Comparison of ENCODE assay signal across 22 cellular contexts in the genomic region with DNA sequence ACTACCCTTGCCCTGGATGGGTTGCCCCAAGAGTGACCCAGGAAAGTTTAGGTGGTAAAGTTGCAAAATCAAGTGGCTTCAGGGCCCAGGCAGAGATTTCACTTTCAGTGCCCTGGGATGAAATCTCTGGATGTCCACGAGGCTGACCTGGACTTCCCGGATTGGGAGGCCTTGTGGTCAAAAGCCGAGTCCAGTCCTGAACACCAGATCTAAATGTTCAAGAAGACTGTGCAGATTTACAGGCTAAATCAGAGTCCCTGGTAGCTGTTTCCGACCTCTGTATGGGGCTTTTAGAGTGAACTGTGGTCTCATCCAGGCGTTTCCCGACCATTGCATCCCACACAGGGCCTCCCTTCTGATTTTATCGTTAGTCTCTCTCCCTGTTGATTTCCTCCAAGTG.
DNase-seq lines count a peak whose midpoint lies in the region; ATAC-seq, FAIRE-seq and TF ChIP-seq lines count a peak whose summit lies in the region.
"Had no signal": no experiment of that assay in that cellular context is flagged by ENCODE, and none has a peak within 500 bp of the region (broad histone marks: within the 10 kb centered on the region; RNA-seq: fewer than 3 reads in every experiment).

No MANE protein-coding gene starts in this region.

- no peak for TF ChIP-seq CTCF in HEK293 (tag by site-specific recombination; IDR thresholded peaks at IDR 0.05)
- TF ChIP-seq CTCF in mammary epithelial cell (conservative IDR thresholded peaks at IDR 0.05 in 1 of 2, IDR thresholded peaks at IDR 0.05 in 1 of 2; ENCODE audit: extremely low read depth in 1 of 2, insufficient read depth in 1 of 2, low read depth in 1 of 2, low read length in 2 of 2) = no peak
- TF ChIP-seq CTCF in keratinocyte (optimal IDR thresholded peaks at IDR 0.05 in 1 of 3, IDR thresholded peaks at IDR 0.05 in 1 of 3, conservative IDR thresholded peaks at IDR 0.05 in 1 of 3; ENCODE audit: extremely low read depth in 1 of 3, insufficient read depth in 2 of 3, low read length in 3 of 3) = no peak
- TF ChIP-seq CTCF in smooth muscle cell (IDR thresholded peaks at IDR 0.05; ENCODE audit: borderline replicate concordance, insufficient read depth, poor library complexity, severe bottlenecking) = no peak

- H3K9ac ChIP-seq in mammary epithelial cell (ENCODE audit: insufficient read depth, low read length) (no peak overlapping the region), keratinocyte (ENCODE audit: control insufficient read depth, extremely low read depth, insufficient read depth, low read length) (no peak overlapping the region), smooth muscle cell (ENCODE audit: low read depth) (no peak overlapping the region)
- H3K9ac ChIP-seq: BLaER1 had no signal

- no peak overlapping the region for H3K27ac ChIP-seq in HEK293 (ENCODE audit: extremely low read depth, low read depth, low read length)
- no peak overlapping the region for H3K27ac ChIP-seq in mammary epithelial cell (ENCODE audit: insufficient read depth, low read depth, low read length)
- H3K27ac ChIP-seq in keratinocyte (ENCODE audit: control insufficient read depth, insufficient read depth, low read length) = peak overlapping the region; percentile 22
- peak overlapping the region; percentile 10 for H3K27ac ChIP-seq in smooth muscle cell (ENCODE audit: low read depth)
- H3K27ac ChIP-seq: ascending aorta, BLaER1 had no signal

- peaks cover 7% of the 10 kb centered on the region for H3K4me1 ChIP-seq in HEK293 (ENCODE audit: control insufficient read depth, insufficient read depth, low read length)
- H3K4me1 ChIP-seq in mammary epithelial cell (ENCODE audit: insufficient read depth, low read length) = peaks cover 30% of the 10 kb centered on the region
- peaks cover 20% of the 10 kb centered on the region for H3K4me1 ChIP-seq in keratinocyte (ENCODE audit: control insufficient read depth, extremely low read depth, insufficient read depth, low read length)
- H3K4me1 ChIP-seq in smooth muscle cell (ENCODE audit: low read depth) = peaks cover 13% of the 10 kb centered on the region

- H3K36me3 ChIP-seq in HEK293 (ENCODE audit: control insufficient read depth in 2 of 2, insufficient read depth in 1 of 2, low read length in 2 of 2) (no peaks in the 10 kb centered on the region), mammary epithelial cell (ENCODE audit: insufficient read depth, low read length) (no peaks in the 10 kb centered on the region), keratinocyte (ENCODE audit: control insufficient read depth in 2 of 2, extremely low read depth in 1 of 2, insufficient read depth in 2 of 2, low read length in 2 of 2) (no peaks in the 10 kb centered on the region), smooth muscle cell (ENCODE audit: low read depth) (no peaks in the 10 kb centered on the region)
- H3K36me3 ChIP-seq: ascending aorta, BLaER1, MG63, pancreas had no signal

- H4K20me1 ChIP-seq in mammary epithelial cell (ENCODE audit: insufficient read depth, low read length) (no peaks in the 10 kb centered on the region), keratinocyte (ENCODE audit: control insufficient read depth, extremely low read depth, insufficient read depth, low read length) (no peaks in the 10 kb centered on the region), smooth muscle cell (ENCODE audit: low read depth) (no peaks in the 10 kb centered on the region)
- H4K20me1 ChIP-seq: BLaER1 had no signal

- CTCF ChIA-PET in HEK293 (lab: Yijun Ruan, JAX) = interaction anchor here (0.6 to 2.6 kb wide), 8 partner anchors 10 to 953 kb away, joined by 3 to 16 read pairs (median 4); no protein-coding TSS in a partner anchor
- CTCF ChIA-PET in mammary epithelial cell (lab: Charles Lee; ENCODE audit: low non-redundant PET) = no interaction called here

- no peaks in the 10 kb centered on the region for H3K27me3 ChIP-seq in mammary epithelial cell (ENCODE audit: insufficient read depth, low read length)
- no peaks in the 10 kb centered on the region for H3K27me3 ChIP-seq in keratinocyte (ENCODE audit: control insufficient read depth, extremely low read depth, insufficient read depth, low read length)
- H3K27me3 ChIP-seq in smooth muscle cell (ENCODE audit: low read depth) = no peaks in the 10 kb centered on the region
- H3K27me3 ChIP-seq: ascending aorta, MG63 had no signal

- 98% methylated on average over 7 of the region's 7 CpGs for WGBS in mammary epithelial cell (ENCODE audit: low coverage, missing lambda C conversion rate)
- 28% methylated on average over 7 of the region's 7 CpGs for WGBS in smooth muscle cell (ENCODE audit: low lambda C conversion rate)

- H3K79me2 ChIP-seq in mammary epithelial cell (ENCODE audit: insufficient read depth, low read length) (no peaks in the 10 kb centered on the region), keratinocyte (ENCODE audit: control insufficient read depth, insufficient read depth, low read length) (no peaks in the 10 kb centered on the region), smooth muscle cell (ENCODE audit: low read depth) (no peaks in the 10 kb centered on the region)

- H3K4me3 ChIP-seq in HEK293 (ENCODE audit: low read depth, low read length) (no peak overlapping the region), mammary epithelial cell (replicated peaks in 1 of 3; ENCODE audit: insufficient read depth in 1 of 3, low read depth in 2 of 3, low read length in 3 of 3) (no peak overlapping the region), keratinocyte (ENCODE audit: control insufficient read depth in 2 of 3, extremely low read depth in 1 of 3, insufficient read depth in 2 of 3, low read depth in 1 of 3, low read length in 3 of 3) (no peak overlapping the region), smooth muscle cell (no peak overlapping the region)
- H3K4me3 ChIP-seq: ascending aorta, BLaER1, MG63, pancreas, skin epidermis had no signal

- intact Hi-C loops in mammary epithelial cell (cut with micrococcal nuclease) = loop anchor here (2.0 to 10.0 kb wide), 3 partner anchors 378 to 652 kb away; partner anchors contain the start of gene FGFR2

- in situ Hi-C loops in mammary epithelial cell (cut with MboI; ENCODE audit: low sequenced_read_pairs in 2 of 2) = loop anchor here (10.0 to 25.0 kb wide), 3 partner anchors 666 to 941 kb away; no protein-coding TSS in a partner anchor

- no peaks in the 10 kb centered on the region for H3K9me1 ChIP-seq in keratinocyte (ENCODE audit: control insufficient read depth, extremely low read depth, insufficient read depth, low read length)

- peaks cover 3% of the 10 kb centered on the region for H3F3A ChIP-seq in smooth muscle cell (ENCODE audit: low read depth)

- no peaks in the 10 kb centered on the region for H3K9me3 ChIP-seq in HEK293 (ENCODE audit: control insufficient read depth, insufficient read depth, low read depth, low read length)
- H3K9me3 ChIP-seq in mammary epithelial cell (replicated peaks; ENCODE audit: insufficient read depth, low read length) = no peaks in the 10 kb centered on the region
- no peaks in the 10 kb centered on the region for H3K9me3 ChIP-seq in keratinocyte (ENCODE audit: control insufficient read depth, low read depth, low read length)
- H3K9me3 ChIP-seq in smooth muscle cell (replicated peaks; ENCODE audit: low read depth) = no peaks in the 10 kb centered on the region
- H3K9me3 ChIP-seq: ascending aorta, MG63, pancreas had no signal

- H2AFZ ChIP-seq in mammary epithelial cell (ENCODE audit: low read depth, low read length) (peak overlapping the region; percentile 59), keratinocyte (ENCODE audit: control insufficient read depth, low read length) (no peak overlapping the region), smooth muscle cell (ENCODE audit: low read depth) (peak overlapping the region; percentile 2)

- H3K4me2 ChIP-seq in mammary epithelial cell (ENCODE audit: insufficient read depth, low read depth, low read length) (no peak overlapping the region), keratinocyte (ENCODE audit: control insufficient read depth, extremely low read depth, insufficient read depth, low read depth, low read length) (peak overlapping the region; percentile 67), smooth muscle cell (peak overlapping the region; percentile 19)
- H3K4me2 ChIP-seq: BLaER1 had no signal

- POLR2A ChIA-PET in HEK293 (lab: Yijun Ruan, JAX) = no interaction called here

- no peak for FAIRE-seq in keratinocyte (lab: Jason Lieb, UNC)
- no peak for FAIRE-seq in GM19239 (lab: Jason Lieb, UNC)
- FAIRE-seq: D721Med, islet of Langerhans, pancreas had no signal

- ATAC-seq in GM21825 (IDR thresholded peaks at IDR 0.05; ENCODE audit: unreplicated experiment) = no peak
- ATAC-seq in activated CD4-positive, CD25-positive, alpha-beta regulatory T cell treated with anti-CD3 and anti-CD28 coated beads, Interleukin-2, amount 50 U/mL, for 24 hours = no peak
- ATAC-seq in HG03175 (IDR thresholded peaks at IDR 0.05; ENCODE audit: unreplicated experiment) = no peak
- ATAC-seq: activated T-cell treated with anti-CD3 and anti-CD28 coated beads, Interleukin-2, amount 50 U/mL, for 4 hours; effector memory CD8-positive, alpha-beta T cell; naive thymus-derived CD8-positive, alpha-beta T cell had no signal

- dilution Hi-C loops in mammary epithelial cell (cut with HindIII; ENCODE audit: low sequenced_read_pairs) = loop anchor here (25.0 kb wide), 2 partner anchors 791 to 941 kb away; no protein-coding TSS in a partner anchor
- dilution Hi-C loops in keratinocyte (cut with MboI; ENCODE audit: extremely low pct_ligation_motif_present, low sequenced_read_pairs) = no loop called here

- BruUV-seq in mammary epithelial cell (replicated peaks; lab: Mats Ljungman, UMichigan) = no TSS peak

- DNase-seq in mammary epithelial cell (no peak), keratinocyte (ENCODE audit: low read depth, low spot score) (no peak), smooth muscle cell (lab: John Stamatoyannopoulos, UW; ENCODE audit: unreplicated experiment) (peak; percentile 16), GM19239 (ENCODE audit: insufficient read length, low spot score) (no peak)
- DNase-seq: activated naive CD4-positive, alpha-beta T cell treated with anti-CD3 and anti-CD28 coated beads, Interleukin-2, amount 50 U/mL, for 16 hours; activated T-cell treated with anti-CD3 and anti-CD28 coated beads, Interleukin-2, amount 50 U/mL, for 4 hours; effector memory CD8-positive, alpha-beta T cell; naive thymus-derived CD8-positive, alpha-beta T cell; NCI-H1436; NCI-H524 treated with DMSO at 0.1 percent for 48 hours; stimulated activated naive CD4-positive, alpha-beta T cell treated with Interleukin-2 at 50 U/mL for 16 hours had no signal

TF ChIP-seq in HEK293, 187 proteins besides CTCF, POLR2A, EP300 and RAD21 (continues in another document):
- TF ChIP-seq KLF17 (tag by site-specific recombination; IDR thresholded peaks at IDR 0.05) = no peak

Comparison
In these comparisons a context has a peak if more than half of its experiments do, and no peak if none do; other contexts are left out.
1. H3K27ac ChIP-seq: peak in keratinocyte (single experiment) and smooth muscle cell (single experiment); none in HEK293 (single experiment) and mammary epithelial cell (single experiment).